Comparison of ENCODE assay signal across 28 cellular contexts in the genomic region with DNA sequence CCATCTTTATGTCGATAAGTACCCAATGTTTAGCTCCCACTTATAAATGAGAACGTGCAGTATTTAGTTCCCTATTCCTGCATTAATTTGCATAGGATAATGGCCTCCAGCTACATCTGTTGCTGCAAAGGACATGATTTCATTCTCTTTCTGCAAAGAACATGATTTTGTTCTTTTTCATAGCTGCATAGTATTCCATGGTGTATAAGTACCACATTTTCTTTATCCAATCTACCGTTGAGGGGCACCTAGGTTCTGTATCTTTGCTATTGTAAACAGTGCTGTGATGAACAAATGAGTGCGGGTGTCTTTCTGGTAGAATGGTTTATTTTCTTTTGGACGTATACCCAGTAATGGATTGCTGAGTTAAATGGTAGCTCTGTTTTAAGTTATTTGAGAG.
"Had no signal": no experiment of that assay in that cellular context is flagged by ENCODE, and none has a peak within 500 bp of the region (broad histone marks: within the 10 kb centered on the region; RNA-seq: fewer than 3 reads in every experiment).

No MANE protein-coding gene starts in this region.

- H3K9me3 ChIP-seq: colonic mucosa, esophagus squamous epithelium, gastrocnemius medialis, lower lobe of right lung, mucosa of descending colon had no signal

- H3K27me3 Mint-ChIP-seq: effector memory CD8-positive, alpha-beta T cell had no signal

- H3K27me3 ChIP-seq: colonic mucosa, esophagus squamous epithelium, gastrocnemius medialis, heart right ventricle, left lung had no signal

- H3K4me3 ChIP-seq: colonic mucosa, esophagus squamous epithelium, gastrocnemius medialis, heart right ventricle, left lung, lower lobe of right lung, mucosa of descending colon had no signal

- H3K4me1 Mint-ChIP-seq: endodermal cell, mesothelial cell of epicardium had no signal

- H3K4me3 Mint-ChIP-seq: dendritic cell treated with granulocyte-macrophage colony-stimulating factor and Interleukin-4, amounts not matched to agents 40 ng/mL and 50 ng/mL, for 4 days; effector memory CD8-positive, alpha-beta T cell; endodermal cell; mesothelial cell of epicardium; naive B cell had no signal

- H3K27ac Mint-ChIP-seq: dendritic cell treated with granulocyte-macrophage colony-stimulating factor and Interleukin-4, amounts not matched to agents 40 ng/mL and 50 ng/mL, for 4 days; effector memory CD8-positive, alpha-beta T cell; endodermal cell; mesothelial cell of epicardium; naive B cell had no signal

- FAIRE-seq: endometrium, islet of Langerhans, keratinocyte had no signal

- H3K4me1 ChIP-seq: colonic mucosa, gastrocnemius medialis, heart right ventricle, left lung, lower lobe of right lung had no signal

- DNase-seq: colonic mucosa; cortex of kidney; effector CD8-positive, alpha-beta T cell; effector memory CD8-positive, alpha-beta T cell; endodermal cell; erythroblast; esophagus squamous epithelium; foreskin fibroblast; foreskin melanocyte; gastrocnemius medialis; glutamatergic neuron; head of caudate nucleus; heart right ventricle; hippocampal formation; left cardiac atrium; left lung; left ventricle myocardium superior; lower lobe of right lung; mesenchymal stem cell; mucosa of descending colon; naive B cell had no signal

- H3K27ac ChIP-seq: colonic mucosa, epithelial cell of prostate, esophagus squamous epithelium, gastrocnemius medialis, heart right ventricle, left lung, lower lobe of right lung had no signal

- H3K36me3 ChIP-seq: colonic mucosa, esophagus squamous epithelium, gastrocnemius medialis, heart right ventricle, left lung, lower lobe of right lung had no signal

- H3K36me3 Mint-ChIP-seq: mesothelial cell of epicardium, naive B cell had no signal

- H3K9me3 Mint-ChIP-seq: dendritic cell treated with granulocyte-macrophage colony-stimulating factor and Interleukin-4, amounts not matched to agents 40 ng/mL and 50 ng/mL, for 4 days; mesothelial cell of epicardium had no signal

- ATAC-seq: effector memory CD8-positive, alpha-beta T cell; esophagus mucosa; gastrocnemius medialis; heart right ventricle; left cardiac atrium; left lung; left ventricle myocardium superior; lower lobe of right lung; mucosa of descending colon had no signal
